ENCODE assay signal across 12 cellular contexts in genomic region chr4:169383724-169384123, GRCh38.
A peak's percentile ranks its signal among the peaks of the same experiment; 100 is the strongest.
DNase-seq lines count a peak whose midpoint lies in the region; ATAC-seq and TF ChIP-seq lines count a peak whose summit lies in the region.
"Had no signal": no experiment of that assay in that cellular context is flagged by ENCODE, and none has a peak within 500 bp of the region (broad histone marks: within the 10 kb centered on the region; RNA-seq: fewer than 3 reads in every experiment).

No MANE protein-coding gene starts in this region.

- H3K79me2 ChIP-seq in ACC112 (ENCODE audit: control insufficient read depth, insufficient read depth, low read length, unreplicated experiment): no peaks in the 10 kb centered on the region

- no peak for TF ChIP-seq CTCF in foreskin fibroblast (IDR thresholded peaks at IDR 0.05; ENCODE audit: low read depth, low read length)

- no peak overlapping the region for H2AFZ ChIP-seq in ACC112 (ENCODE audit: low read length, unreplicated experiment)

- 0 out of 2 replicates have a peak overlapping the region, but pooled peaks have one; percentile 12 for H3K4me3 ChIP-seq in ACC112 (ENCODE audit: low read depth, low read length)
- no peak overlapping the region for H3K4me3 ChIP-seq in foreskin fibroblast (ENCODE audit: low read depth in 1 of 2, low read length in 2 of 2)
- H3K4me3 ChIP-seq: ovary had no signal

- H3K27me3 ChIP-seq in ACC112 (ENCODE audit: insufficient read depth, low read length): no peaks in the 10 kb centered on the region
- H3K27me3 ChIP-seq: ovary had no signal

- H3K27ac ChIP-seq in ACC112 (ENCODE audit: low read depth, low read length): peak overlapping the region; percentile 95
- H3K27ac ChIP-seq: ovary had no signal

- peaks cover 28% of the 10 kb centered on the region for H3K4me1 ChIP-seq in ACC112 (ENCODE audit: control insufficient read depth, insufficient read depth, low read length, unreplicated experiment)

- H3K36me3 ChIP-seq in ACC112 (ENCODE audit: insufficient read depth, low read length): no peaks in the 10 kb centered on the region
- H3K36me3 ChIP-seq: ovary had no signal

- no peak for ATAC-seq in HG02678 (IDR thresholded peaks at IDR 0.05; ENCODE audit: unreplicated experiment)
- ATAC-seq: activated CD4-positive, CD25-positive, alpha-beta regulatory T cell treated with anti-CD3 and anti-CD28 coated beads, Interleukin-2, amount 50 U/mL, for 24 hours; effector memory CD8-positive, alpha-beta T cell had no signal

- peak; percentile 29 for DNase-seq in HPDE6-E6E7 (ENCODE audit: extremely low spot score)
- peak; percentile 61 for DNase-seq in astrocyte of the hippocampus (ENCODE audit: low read depth, low spot score)
- DNase-seq in foreskin fibroblast: peak; percentile 75 to 84
- no peak for DNase-seq in NCI-H1417 (lab: John Stamatoyannopoulos, UW)
- no peak for DNase-seq in Ammon's horn (ENCODE audit: low spot score)
- no peak for DNase-seq in NCI-H128 (lab: John Stamatoyannopoulos, UW; ENCODE audit: unreplicated experiment)
- DNase-seq: effector memory CD8-positive, alpha-beta T cell; ovary; SW 1271 had no signal

Comparison
In these comparisons a context has a peak if more than half of its experiments do, and no peak if none do; other contexts are left out.
1. DNase-seq: peak in HPDE6-E6E7 (single experiment), astrocyte of the hippocampus (single experiment) and foreskin fibroblast (2 of 2); none in NCI-H1417 (0 of 3), Ammon's horn (single experiment) and NCI-H128 (single experiment).